9 cellular contexts compared by ENCODE assay signal in the genomic region with DNA sequence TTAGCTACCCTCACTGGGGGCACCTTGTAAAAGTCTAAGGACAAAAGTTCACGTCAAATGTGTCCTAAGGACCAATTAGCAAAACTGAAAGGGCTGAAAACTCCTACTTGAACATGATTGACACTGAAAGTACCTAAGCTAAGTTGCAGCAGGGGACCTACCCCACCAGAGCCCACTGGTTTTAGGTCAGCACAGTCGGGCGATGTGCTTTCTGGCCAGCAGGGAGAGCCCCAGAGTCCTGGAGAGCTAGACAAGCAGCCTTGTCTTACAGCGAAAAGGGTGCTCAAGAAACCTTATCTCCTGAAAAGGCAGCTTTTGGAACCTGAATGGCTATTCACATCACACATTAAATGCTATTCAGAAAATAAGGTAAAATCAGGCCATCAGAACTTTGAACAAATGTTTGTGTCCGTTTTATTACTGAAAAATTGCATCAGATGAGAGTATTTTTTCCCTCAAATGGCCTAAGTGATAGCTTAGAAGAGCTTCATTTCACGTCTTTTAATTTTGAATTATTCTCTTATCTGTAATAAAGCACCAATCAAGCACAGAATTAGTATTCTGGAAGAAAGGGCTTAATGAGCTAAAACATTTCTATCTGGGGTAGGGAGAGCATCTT. TPM values are rescaled to one million over a fixed set of nuclear protein-coding genes. Genes with fewer than 3 reads are reported as not detected.
DNase-seq lines count a peak whose midpoint lies in the region; ATAC-seq, FAIRE-seq and TF ChIP-seq lines count a peak whose summit lies in the region.
"Had no signal": no experiment of that assay in that cellular context is flagged by ENCODE, and none has a peak within 500 bp of the region (broad histone marks: within the 10 kb centered on the region; RNA-seq: fewer than 3 reads in every experiment).

No MANE protein-coding gene starts in this region.

- intact Hi-C loops in activated B cell treated with CpG ODN at 0.5 μM for 24 hours (cut with micrococcal nuclease), result no loop called here

- no peaks in the 10 kb centered on the region for H3K4me1 ChIP-seq in endodermal cell (ENCODE audit: control insufficient read depth, insufficient read depth, low read length)

- no peak overlapping the region for H3K27ac ChIP-seq in endodermal cell (ENCODE audit: low read depth, low read length)

- H3K27me3 ChIP-seq in endodermal cell (ENCODE audit: control insufficient read depth, insufficient read depth, low read length, poor library complexity, severe bottlenecking), result no peaks in the 10 kb centered on the region

- 51 to 56% methylated on average over 4 to 6 of the region's 6 CpGs for WGBS in endodermal cell (ENCODE audit: insufficient coverage in 1 of 2, insufficient read length in 1 of 2), 2 experiments

- H3K4me1 Mint-ChIP-seq in activated B cell treated with CpG ODN at 0.5 μM for 24 hours (peaks cover 15% of the 10 kb centered on the region), endodermal cell (no peaks in the 10 kb centered on the region)

- H3K9me3 ChIP-seq in endodermal cell (ENCODE audit: control insufficient read depth, low read length), result peaks cover 23% of the 10 kb centered on the region

- ATAC-seq in activated B cell treated with CpG ODN at 0.5 μM for 24 hours (ENCODE audit: low read depth), result peak; percentile 67

- H3K9me3 Mint-ChIP-seq in activated B cell treated with CpG ODN at 0.5 μM for 24 hours (peaks cover 21% of the 10 kb centered on the region), endodermal cell (peaks cover 35% of the 10 kb centered on the region)

- H3K9ac ChIP-seq in endodermal cell (ENCODE audit: extremely low read depth, low read length, poor library complexity, severe bottlenecking), result no peak overlapping the region

- H3K27me3 Mint-ChIP-seq in activated B cell treated with CpG ODN at 0.5 μM for 24 hours (peaks cover 9% of the 10 kb centered on the region), endodermal cell (ENCODE audit: insufficient read depth) (peaks cover 3% of the 10 kb centered on the region)

- no peak overlapping the region for H3K27ac Mint-ChIP-seq in activated B cell treated with CpG ODN at 0.5 μM for 24 hours
- no peak overlapping the region for H3K27ac Mint-ChIP-seq in endodermal cell

- H3K4me3 Mint-ChIP-seq in activated B cell treated with CpG ODN at 0.5 μM for 24 hours, result no peak overlapping the region
- H3K4me3 Mint-ChIP-seq in endodermal cell, result no peak overlapping the region

- DNase-seq in SIG-M5 treated with dmso at 0.1 percent for 504 hours (lab: John Stamatoyannopoulos, UW; ENCODE audit: unreplicated experiment), result peak; percentile 14
- DNase-seq in SIG-M5 (lab: John Stamatoyannopoulos, UW), result no peak
- DNase-seq in HTR-8/SVneo (ENCODE audit: insufficient read length, low spot score), result peak; percentile 12
- DNase-seq in activated B cell treated with CpG ODN at 0.5 μM for 24 hours, result no peak
- DNase-seq in endodermal cell, result peak; percentile 88
- peak; percentile 12 to 44 for DNase-seq in stimulated activated CD4-positive, alpha-beta T cell treated with anti-CD3 and anti-CD28 coated beads, Interleukin-15, amount 100 ng/mL, for 48 hours (ENCODE audit: low read depth in 2 of 2)
- no peak for DNase-seq in DMS153 (lab: John Stamatoyannopoulos, UW)
- DNase-seq in NCI-H1092 treated with DMSO at 0.1 percent for 48 hours (lab: John Stamatoyannopoulos, UW), result no peak

- H3K36me3 Mint-ChIP-seq in activated B cell treated with CpG ODN at 0.5 μM for 24 hours (ENCODE audit: low read depth) (peaks cover 4% of the 10 kb centered on the region), endodermal cell (ENCODE audit: low read depth) (peaks cover 3% of the 10 kb centered on the region)

- FAIRE-seq in HTR-8/SVneo (lab: Jason Lieb, UNC), result no peak
- FAIRE-seq: colon had no signal

- CTCF ChIA-PET in activated B cell treated with CpG ODN at 0.5 μM for 24 hours (lab: Charles Lee), result interaction anchor here (0.7 to 1.4 kb wide), 3 partner anchors 9 to 21 kb away, joined by 3 to 4 read pairs (median 3); no protein-coding TSS in a partner anchor

- POLR2A ChIA-PET in activated B cell treated with CpG ODN at 0.5 μM for 24 hours (lab: Charles Lee), result no interaction called here

- TF ChIP-seq CTCF in activated B cell treated with CpG ODN at 0.5 μM for 24 hours (IDR thresholded peaks at IDR 0.05) (no peak), endodermal cell (conservative IDR thresholded peaks at IDR 0.05) (peak; percentile 85)

- H3K36me3 ChIP-seq in endodermal cell (ENCODE audit: control insufficient read depth, insufficient read depth, low read length), result no peaks in the 10 kb centered on the region

- no peak overlapping the region for H3K4me3 ChIP-seq in endodermal cell (ENCODE audit: low read length)

RNA-seq across cellular contexts. Expression of a gene that starts 52.2 kb away (rescaled TPM):
- total RNA-seq in activated B cell treated with CpG ODN at 0.5 μM for 24 hours, result 2.2 and 3.5 TPM in 2 replicates
- 10 to 100 TPM; 74.8 to 90.5 TPM for total RNA-seq in endodermal cell
- polyA plus RNA-seq in endodermal cell (2013, experiment 1 of 2), result 66.5 TPM
- 75.5 TPM for polyA plus RNA-seq in endodermal cell (2013, experiment 2 of 2)

Comparison
In these comparisons a context has a peak if more than half of its experiments do, and no peak if none do; other contexts are left out.
1. DNase-seq: peak in SIG-M5 treated with dmso at 0.1 percent for 504 hours (single experiment), HTR-8/SVneo (single experiment), endodermal cell (single experiment) and stimulated activated CD4-positive, alpha-beta T cell treated with anti-CD3 and anti-CD28 coated beads, Interleukin-15, amount 100 ng/mL, for 48 hours (2 of 2); none in SIG-M5 (single experiment), activated B cell treated with CpG ODN at 0.5 μM for 24 hours (single experiment), DMS153 (single experiment) and NCI-H1092 treated with DMSO at 0.1 percent for 48 hours (single experiment).
2. RNA of a gene that starts 52.2 kb away (total RNA-seq): 74.8 to 90.5 TPM in endodermal cell; 2.2 to 3.5 TPM in activated B cell treated with CpG ODN at 0.5 μM for 24 hours; every median in the first group is over 10 times any median in the second.